ENCODE assay signal across 9 cellular contexts in the genomic region with DNA sequence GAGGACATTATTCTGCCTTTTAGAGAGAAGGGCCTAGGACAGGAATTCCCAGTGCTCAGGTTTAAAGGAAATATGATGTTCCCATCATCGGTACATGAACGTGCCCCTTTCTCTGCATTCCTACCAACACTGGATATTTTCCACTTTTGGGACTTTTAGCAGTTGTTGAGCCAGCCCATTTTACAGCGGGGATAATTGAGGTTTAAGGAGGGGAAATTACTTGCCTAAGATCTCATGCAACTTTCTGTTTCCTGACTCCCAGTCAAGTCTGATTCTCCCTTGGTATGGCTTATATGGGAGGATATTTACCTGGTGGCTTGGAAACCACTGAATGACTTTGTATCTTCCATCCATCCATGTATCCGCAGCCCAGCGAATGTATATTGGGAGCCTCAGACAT. TPM values are rescaled to one million over a fixed set of nuclear protein-coding genes. Genes with fewer than 3 reads are reported as not detected.
DNase-seq lines count a peak whose midpoint lies in the region; ATAC-seq and TF ChIP-seq lines count a peak whose summit lies in the region.
"Not testable (repeated sequence)": the region's sequence is repeated elsewhere in the genome, so short reads cannot be mapped to it uniquely, and the experiment has no call there.
"Had no signal": no experiment of that assay in that cellular context is flagged by ENCODE, and none has a peak within 500 bp of the region (broad histone marks: within the 10 kb centered on the region; RNA-seq: fewer than 3 reads in every experiment).

No MANE protein-coding gene starts in this region.

- H3K36me3 ChIP-seq in CD8-positive, alpha-beta memory T cell (ENCODE audit: insufficient read depth, low read length) = not testable (repeated sequence)

- H3K27me3 Mint-ChIP-seq in CD8-positive, alpha-beta memory T cell; T-helper 17 cell; activated T-cell treated with anti-CD3 and anti-CD28 coated beads, Interleukin-2, amount 50 U/mL, for 24 hours; activated naive CD8-positive, alpha-beta T cell treated with anti-CD3 and anti-CD28 coated beads, Interleukin-2, amount 10 ng/mL, durations not matched to agents 7 days and 5 days; naive thymus-derived CD8-positive, alpha-beta T cell; stimulated activated memory B cell treated with anti-CD40 and anti-IgM and Interleukin-4, amounts not matched to agents 10 μg/mL and 1 μg/mL and 100 μg/mL, for 72 hours: not testable (repeated sequence)
- peaks cover 24% of the 10 kb centered on the region for H3K27me3 Mint-ChIP-seq in endothelial cell (ENCODE audit: unreplicated experiment)

- DNase-seq in CD8-positive, alpha-beta memory T cell; T-helper 17 cell; activated T-cell treated with anti-CD3 and anti-CD28 coated beads, Interleukin-2, amount 50 U/mL, for 24 hours; activated naive CD8-positive, alpha-beta T cell treated with anti-CD3 and anti-CD28 coated beads, Interleukin-2, amount 10 ng/mL, durations not matched to agents 7 days and 5 days; endothelial cell (ENCODE audit: low spot score); naive thymus-derived CD8-positive, alpha-beta T cell: not testable (repeated sequence)

- H3K27ac ChIP-seq in CD8-positive, alpha-beta memory T cell (ENCODE audit: low read depth, low read length) = not testable (repeated sequence)

- H3K27me3 ChIP-seq in CD8-positive, alpha-beta memory T cell (ENCODE audit: insufficient read depth, low read length, poor library complexity, severe bottlenecking) = not testable (repeated sequence)

- peaks cover 24 to 41% (median 28%) of the 10 kb centered on the region in 3 donors for H3K4me1 Mint-ChIP-seq in CD8-positive, alpha-beta memory T cell
- peaks cover 26% of the 10 kb centered on the region for H3K4me1 Mint-ChIP-seq in T-helper 17 cell
- H3K4me1 Mint-ChIP-seq in activated T-cell treated with anti-CD3 and anti-CD28 coated beads, Interleukin-2, amount 50 U/mL, for 24 hours (ENCODE audit: low read depth) = peaks cover 38% of the 10 kb centered on the region
- peaks cover 22% of the 10 kb centered on the region for H3K4me1 Mint-ChIP-seq in activated naive CD8-positive, alpha-beta T cell treated with anti-CD3 and anti-CD28 coated beads, Interleukin-2, amount 10 ng/mL, durations not matched to agents 7 days and 5 days
- not testable (repeated sequence) for H3K4me1 Mint-ChIP-seq in endothelial cell (ENCODE audit: unreplicated experiment)
- H3K4me1 Mint-ChIP-seq in naive thymus-derived CD8-positive, alpha-beta T cell = peaks cover 12 to 46% (median 33%) of the 10 kb centered on the region in 4 donors
- H3K4me1 Mint-ChIP-seq in stimulated activated memory B cell treated with anti-CD40 and anti-IgM and Interleukin-4, amounts not matched to agents 10 μg/mL and 1 μg/mL and 100 μg/mL, for 72 hours = peaks cover 51% of the 10 kb centered on the region

- CTCF ChIA-PET in CD8-positive, alpha-beta memory T cell (lab: Charles Lee) = not testable (repeated sequence)

- not testable (repeated sequence) for H3K9me3 ChIP-seq in CD8-positive, alpha-beta memory T cell (ENCODE audit: low read length); T-helper 17 cell (ENCODE audit: control insufficient read depth, low read length, poor library complexity, severe bottlenecking)

- peak overlapping the region in 6 of 8 donors; percentile 54 to 99 (median 82) for H3K27ac Mint-ChIP-seq in CD8-positive, alpha-beta memory T cell
- H3K27ac Mint-ChIP-seq in T-helper 17 cell (peak overlapping the region; percentile 96), endothelial cell (ENCODE audit: unreplicated experiment) (peak overlapping the region; percentile 61)
- H3K27ac Mint-ChIP-seq in activated T-cell treated with anti-CD3 and anti-CD28 coated beads, Interleukin-2, amount 50 U/mL, for 24 hours = peak overlapping the region; percentile 22
- H3K27ac Mint-ChIP-seq in activated naive CD8-positive, alpha-beta T cell treated with anti-CD3 and anti-CD28 coated beads, Interleukin-2, amount 10 ng/mL, durations not matched to agents 7 days and 5 days = not testable (repeated sequence)
- H3K27ac Mint-ChIP-seq in naive thymus-derived CD8-positive, alpha-beta T cell = peak overlapping the region in 6 of 10 donors; percentile 61 to 89 (median 81)
- H3K27ac Mint-ChIP-seq in stimulated activated memory B cell treated with anti-CD40 and anti-IgM and Interleukin-4, amounts not matched to agents 10 μg/mL and 1 μg/mL and 100 μg/mL, for 72 hours = peak overlapping the region; percentile 57

- POLR2A ChIA-PET in CD8-positive, alpha-beta memory T cell (lab: Charles Lee) = interaction anchor here (0.7 to 1.4 kb wide), 2 partner anchors 14 to 20 kb away, joined by 3 to 4 read pairs; no protein-coding TSS in a partner anchor
- POLR2A ChIA-PET in activated naive CD8-positive, alpha-beta T cell treated with anti-CD3 and anti-CD28 coated beads, Interleukin-2, amount 10 ng/mL, durations not matched to agents 7 days and 5 days (lab: Charles Lee) = interaction anchor here (0.5 kb wide), 1 partner anchor 96 kb away, joined by 3 read pairs; no protein-coding TSS in a partner anchor
- POLR2A ChIA-PET in naive thymus-derived CD8-positive, alpha-beta T cell (lab: Charles Lee) = interaction anchor here (0.7 to 10.6 kb wide), 3 partner anchors 10 to 21 kb away, joined by 3 to 146 read pairs (median 5); partner anchors contain the start of genes AMDHD2 and ATP6V0C

- peak overlapping the region in 4 of 7 donors; percentile 54 to 87 (median 74) for H3K4me3 Mint-ChIP-seq in CD8-positive, alpha-beta memory T cell
- H3K4me3 Mint-ChIP-seq in T-helper 17 cell = peak overlapping the region; percentile 97
- H3K4me3 Mint-ChIP-seq in activated T-cell treated with anti-CD3 and anti-CD28 coated beads, Interleukin-2, amount 50 U/mL, for 24 hours; endothelial cell (ENCODE audit: unreplicated experiment); stimulated activated memory B cell treated with anti-CD40 and anti-IgM and Interleukin-4, amounts not matched to agents 10 μg/mL and 1 μg/mL and 100 μg/mL, for 72 hours: not testable (repeated sequence)
- H3K4me3 Mint-ChIP-seq in activated naive CD8-positive, alpha-beta T cell treated with anti-CD3 and anti-CD28 coated beads, Interleukin-2, amount 10 ng/mL, durations not matched to agents 7 days and 5 days = peak overlapping the region; percentile 49
- peak overlapping the region in 8 of 10 donors; percentile 55 to 86 (median 64) for H3K4me3 Mint-ChIP-seq in naive thymus-derived CD8-positive, alpha-beta T cell

- not testable (repeated sequence) for H3K4me3 ChIP-seq in CD8-positive, alpha-beta memory T cell (ENCODE audit: low read length)

- H3K36me3 Mint-ChIP-seq in CD8-positive, alpha-beta memory T cell = peaks cover 0 to 17% (median 1%) of the 10 kb centered on the region in 3 donors
- not testable (repeated sequence) for H3K36me3 Mint-ChIP-seq in T-helper 17 cell (ENCODE audit: low read depth); activated naive CD8-positive, alpha-beta T cell treated with anti-CD3 and anti-CD28 coated beads, Interleukin-2, amount 10 ng/mL, durations not matched to agents 7 days and 5 days; endothelial cell (ENCODE audit: low read depth, unreplicated experiment); naive thymus-derived CD8-positive, alpha-beta T cell
- peaks cover 19% of the 10 kb centered on the region for H3K36me3 Mint-ChIP-seq in activated T-cell treated with anti-CD3 and anti-CD28 coated beads, Interleukin-2, amount 50 U/mL, for 24 hours (ENCODE audit: low read depth)
- peaks cover 16% of the 10 kb centered on the region for H3K36me3 Mint-ChIP-seq in stimulated activated memory B cell treated with anti-CD40 and anti-IgM and Interleukin-4, amounts not matched to agents 10 μg/mL and 1 μg/mL and 100 μg/mL, for 72 hours

- not testable (repeated sequence) for TF ChIP-seq CTCF in endothelial cell (IDR thresholded peaks at IDR 0.05; ENCODE audit: unreplicated experiment)

- H3K4me1 ChIP-seq in CD8-positive, alpha-beta memory T cell (ENCODE audit: insufficient read depth, low read length) = peaks cover 20% of the 10 kb centered on the region

- not testable (repeated sequence) for H3K9me3 Mint-ChIP-seq in CD8-positive, alpha-beta memory T cell; activated T-cell treated with anti-CD3 and anti-CD28 coated beads, Interleukin-2, amount 50 U/mL, for 24 hours; activated naive CD8-positive, alpha-beta T cell treated with anti-CD3 and anti-CD28 coated beads, Interleukin-2, amount 10 ng/mL, durations not matched to agents 7 days and 5 days; endothelial cell (ENCODE audit: unreplicated experiment); naive thymus-derived CD8-positive, alpha-beta T cell; stimulated activated memory B cell treated with anti-CD40 and anti-IgM and Interleukin-4, amounts not matched to agents 10 μg/mL and 1 μg/mL and 100 μg/mL, for 72 hours

- not testable (repeated sequence) for ATAC-seq in T-helper 17 cell; activated naive CD8-positive, alpha-beta T cell treated with anti-CD3 and anti-CD28 coated beads, Interleukin-2, amount 10 ng/mL, durations not matched to agents 7 days and 5 days (ENCODE audit: low read depth); naive thymus-derived CD8-positive, alpha-beta T cell; stimulated activated memory B cell treated with anti-CD40 and anti-IgM and Interleukin-4, amounts not matched to agents 10 μg/mL and 1 μg/mL and 100 μg/mL, for 72 hours

RNA-seq across cellular contexts. Expression of gene CEMP1, which starts 3.1 kb away (rescaled TPM):
- total RNA-seq in CD8-positive, alpha-beta memory T cell = under 1 TPM in 1 of 2 experiments, not detected in 1; 0.16 TPM
- 3.3 TPM for polyA plus RNA-seq in CD8-positive, alpha-beta memory T cell
- under 1 TPM; 0.23 to 0.75 TPM for total RNA-seq in T-helper 17 cell
- 1 to 10 TPM in 1 of 2 experiments, under 1 TPM in 1; 0.80 to 1.1 TPM for total RNA-seq in activated naive CD8-positive, alpha-beta T cell treated with anti-CD3 and anti-CD28 coated beads, Interleukin-2, amount 10 ng/mL, durations not matched to agents 7 days and 5 days
- total RNA-seq in endothelial cell (ENCODE audit: unreplicated experiment) = not detected
- total RNA-seq in naive thymus-derived CD8-positive, alpha-beta T cell = 1 to 10 TPM; 1.6 to 2.1 TPM
- polyA plus RNA-seq in naive thymus-derived CD8-positive, alpha-beta T cell = 1 to 10 TPM in 2 of 3 donors, under 1 TPM in 1; 0.81 to 6.0 (median 2.8) TPM
- total RNA-seq: H1, HT1080 had no signal
- polyA plus RNA-seq: H1 had no signal

RNA-seq across cellular contexts. Expression of gene PDPK1, which starts 3.5 kb away (rescaled TPM):
- 10 to 100 TPM; 56.8 to 58.5 TPM for total RNA-seq in CD8-positive, alpha-beta memory T cell
- 46.2 TPM for polyA plus RNA-seq in CD8-positive, alpha-beta memory T cell
- 10 to 100 TPM; 65.5 to 69.7 TPM for total RNA-seq in T-helper 17 cell
- 10 to 100 TPM; 50.6 to 55.1 TPM for total RNA-seq in activated naive CD8-positive, alpha-beta T cell treated with anti-CD3 and anti-CD28 coated beads, Interleukin-2, amount 10 ng/mL, durations not matched to agents 7 days and 5 days
- total RNA-seq in endothelial cell (ENCODE audit: unreplicated experiment) = 33.6 TPM
- total RNA-seq in naive thymus-derived CD8-positive, alpha-beta T cell = 10 to 100 TPM; 66.1 to 69.7 TPM
- 10 to 100 TPM; 27.1 to 44.7 (median 28.6) TPM for polyA plus RNA-seq in naive thymus-derived CD8-positive, alpha-beta T cell

RNA-seq across cellular contexts. Expression of gene AMDHD2, which starts 14.2 kb away (rescaled TPM):
- 10 to 100 TPM; 34.1 to 35.5 TPM for total RNA-seq in CD8-positive, alpha-beta memory T cell
- polyA plus RNA-seq in CD8-positive, alpha-beta memory T cell = 21.2 TPM
- total RNA-seq in T-helper 17 cell (100 to 1,000 TPM; 189 to 206 TPM), endothelial cell (ENCODE audit: unreplicated experiment) (53.3 TPM)
- 10 to 100 TPM; 74.0 to 75.4 TPM for total RNA-seq in activated naive CD8-positive, alpha-beta T cell treated with anti-CD3 and anti-CD28 coated beads, Interleukin-2, amount 10 ng/mL, durations not matched to agents 7 days and 5 days
- 100 to 1,000 TPM; 103 to 107 TPM for total RNA-seq in naive thymus-derived CD8-positive, alpha-beta T cell
- 10 to 100 TPM; 15.2 to 17.4 (median 16.4) TPM for polyA plus RNA-seq in naive thymus-derived CD8-positive, alpha-beta T cell

RNA-seq across cellular contexts. Expression of gene ATP6V0C, which starts 20.6 kb away (rescaled TPM):
- total RNA-seq in CD8-positive, alpha-beta memory T cell = 100 to 1,000 TPM; 154 to 157 TPM
- 101 TPM for polyA plus RNA-seq in CD8-positive, alpha-beta memory T cell
- 100 to 1,000 TPM; 188 to 189 TPM for total RNA-seq in T-helper 17 cell
- 100 to 1,000 TPM; 117 to 122 TPM for total RNA-seq in activated naive CD8-positive, alpha-beta T cell treated with anti-CD3 and anti-CD28 coated beads, Interleukin-2, amount 10 ng/mL, durations not matched to agents 7 days and 5 days
- 157 TPM for total RNA-seq in endothelial cell (ENCODE audit: unreplicated experiment)
- total RNA-seq in naive thymus-derived CD8-positive, alpha-beta T cell = 100 to 1,000 TPM; 116 to 123 TPM
- 10 to 100 TPM; 74.9 to 84.9 (median 77.6) TPM for polyA plus RNA-seq in naive thymus-derived CD8-positive, alpha-beta T cell

RNA-seq across cellular contexts. Expression of gene TBC1D24, which starts 59.4 kb away (rescaled TPM):
- 10 to 100 TPM; 28.3 to 32.7 TPM for total RNA-seq in CD8-positive, alpha-beta memory T cell
- polyA plus RNA-seq in CD8-positive, alpha-beta memory T cell = 3.5 TPM
- 1 to 10 TPM; 4.4 to 8.4 TPM for total RNA-seq in T-helper 17 cell
- total RNA-seq in activated naive CD8-positive, alpha-beta T cell treated with anti-CD3 and anti-CD28 coated beads, Interleukin-2, amount 10 ng/mL, durations not matched to agents 7 days and 5 days = 10 to 100 TPM; 16.5 to 17.9 TPM
- 17.3 TPM for total RNA-seq in endothelial cell (ENCODE audit: unreplicated experiment)
- 10 to 100 TPM; 13.4 to 17.3 TPM for total RNA-seq in naive thymus-derived CD8-positive, alpha-beta T cell
- polyA plus RNA-seq in naive thymus-derived CD8-positive, alpha-beta T cell = 1 to 10 TPM; 2.6 to 3.0 (median 2.6) TPM
